In genomic region chr22:29700206-29700948, GRCh38 we compare ENCODE assay signal across 17 cellular contexts. TPM values are rescaled to one million over a fixed set of nuclear protein-coding genes. Genes with fewer than 3 reads are reported as not detected.
DNase-seq lines count a peak whose midpoint lies in the region; TF ChIP-seq lines count a peak whose summit lies in the region.
"Had no signal": no experiment of that assay in that cellular context is flagged by ENCODE, and none has a peak within 500 bp of the region (broad histone marks: within the 10 kb centered on the region; RNA-seq: fewer than 3 reads in every experiment).

No MANE protein-coding gene starts in this region.

- no peak for TF ChIP-seq CTCF in fibroblast of the aortic adventitia (IDR thresholded peaks at IDR 0.05; ENCODE audit: insufficient read depth, low read length)

- POLR2A ChIA-PET in HEK293T (lab: Yijun Ruan, JAX) = interaction anchor here (1.1 kb wide), 1 partner anchor 11 kb away, joined by 3 read pairs; no protein-coding TSS in a partner anchor

- H3K9me3 ChIP-seq in BLaER1 = no peaks in the 10 kb centered on the region
- H3K9me3 ChIP-seq: left lung, psoas muscle had no signal

- peaks cover 6% of the 10 kb centered on the region for H3K36me3 ChIP-seq in BLaER1

- peak overlapping the region; percentile 39 for H3K4me3 ChIP-seq in BLaER1
- H3K4me3 ChIP-seq in fibroblast of the aortic adventitia (ENCODE audit: low read depth, low read length) = no peak overlapping the region
- H3K4me3 ChIP-seq: GM12878, left lung, psoas muscle had no signal

- DNase-seq in GM03348 (ENCODE audit: low spot score) = peak; percentile 44
- peak; percentile 97 for DNase-seq in NCI-H69 (lab: John Stamatoyannopoulos, UW)
- peak; percentile 11 for DNase-seq in fibroblast of the aortic adventitia (ENCODE audit: low read depth)
- no peak for DNase-seq in CD1c-positive myeloid dendritic cell (ENCODE audit: extremely low spot score)
- DNase-seq in HEK293T (ENCODE audit: extremely low spot score) = no peak
- no peak for DNase-seq in NAMALWA (ENCODE audit: low spot score)
- no peak for DNase-seq in NK-92 (lab: John Stamatoyannopoulos, UW; ENCODE audit: unreplicated experiment)
- DNase-seq: activated CD8-positive, alpha-beta memory T cell treated with anti-CD3 and anti-CD28 coated beads for 24 hours; activated effector memory CD4-positive, alpha-beta T cell treated with anti-CD3 and anti-CD28 coated beads, Interleukin-2, amount 50 U/mL, for 16 hours; HCEC 1CT; NCI-H2029 treated with DMSO at 0.1 percent for 48 hours; psoas muscle had no signal

- H3K4me2 ChIP-seq in BLaER1 = peak overlapping the region; percentile 97

- no peaks in the 10 kb centered on the region for H4K20me1 ChIP-seq in BLaER1

- no peaks in the 10 kb centered on the region for H3K27me3 ChIP-seq in BLaER1

- CTCF ChIA-PET in HEK293T (lab: Yijun Ruan, JAX) = interaction anchor here (2.7 kb wide), 1 partner anchor 11 kb away, joined by 14 read pairs; no protein-coding TSS in a partner anchor

- H3K27ac ChIP-seq in BLaER1 = peak overlapping the region; percentile 91
- H3K27ac ChIP-seq: HL-60, psoas muscle had no signal

- H3K4me1 ChIP-seq in BLaER1 = peaks cover 97% of the 10 kb centered on the region

- H3K9ac ChIP-seq in BLaER1 = peak overlapping the region; percentile 73; the same call in 1 of the 2 replicates

TF ChIP-seq in HEK293T, 16 proteins besides CTCF, POLR2A, EP300 and RAD21:
- TF ChIP-seq FOXK2 (IDR thresholded peaks at IDR 0.05) (no peak), FOXA1 (IDR thresholded peaks at IDR 0.05) (no peak), HDGF (IDR thresholded peaks at IDR 0.05; ENCODE audit: borderline replicate concordance) (no peak), SP1 (IDR thresholded peaks at IDR 0.05) (no peak), ZNF384 (IDR thresholded peaks at IDR 0.05) (no peak), SUZ12 (IDR thresholded peaks at IDR 0.05) (no peak), LEF1 (IDR thresholded peaks at IDR 0.05; ENCODE audit: borderline replicate concordance) (no peak), L3MBTL2 (conservative IDR thresholded peaks at IDR 0.05) (no peak), NFRKB (IDR thresholded peaks at IDR 0.05) (no peak), CTBP1 (IDR thresholded peaks at IDR 0.05; ENCODE audit: borderline replicate concordance) (no peak), BHLHE40 (IDR thresholded peaks at IDR 0.05; ENCODE audit: borderline replicate concordance) (no peak), ARNT (IDR thresholded peaks at IDR 0.05) (no peak), ELF4 (IDR thresholded peaks at IDR 0.05) (no peak), TARDBP (IDR thresholded peaks at IDR 0.05) (no peak), FOXM1 (IDR thresholded peaks at IDR 0.05; ENCODE audit: borderline replicate concordance) (no peak), PKNOX1 (IDR thresholded peaks at IDR 0.05) (no peak)
TF ChIP-seq in HEK293T: peak in this region for 0.

RNA-seq across cellular contexts. Expression of gene CABP7, which starts 19.4 kb away (rescaled TPM):
- not detected in 2 replicates for total RNA-seq in fibroblast of the aortic adventitia (ENCODE audit: low replicate concordance)
- total RNA-seq: esophagus mucosa, left lung, psoas muscle had no signal

Comparison
In these comparisons a context has a peak if more than half of its experiments do, and no peak if none do; other contexts are left out.
1. DNase-seq: peak in GM03348 (single experiment), NCI-H69 (single experiment) and fibroblast of the aortic adventitia (single experiment); none in CD1c-positive myeloid dendritic cell (single experiment), HEK293T (single experiment), NAMALWA (single experiment) and NK-92 (single experiment).